1 cellular context compared by ENCODE assay signal in genomic region chr3:108110965-108111364, GRCh38.
TF ChIP-seq lines count a peak whose summit lies in the region.

No MANE protein-coding gene starts in this region.

TF ChIP-seq in K562, 482 proteins besides CTCF, POLR2A, EP300 and RAD21 (continued from another document):
- TF ChIP-seq RUNX1 (IDR thresholded peaks at IDR 0.05; ENCODE audit: low read depth) (no peak), NFE2L1 (tag; IDR thresholded peaks at IDR 0.05; ENCODE audit: borderline replicate concordance, low read depth) (no peak), ZBTB34 (CRISPR knock-in tag; IDR thresholded peaks at IDR 0.05) (no peak), CBFA2T3 (IDR thresholded peaks at IDR 0.05) (peak; percentile 65), MEF2A (IDR thresholded peaks at IDR 0.05; ENCODE audit: control insufficient read depth, low read depth, low read length) (no peak), SMARCA5 (IDR thresholded peaks at IDR 0.05) (no peak), MEIS2 (IDR thresholded peaks at IDR 0.05; ENCODE audit: partially characterized antibody) (no peak), SOX6 (IDR thresholded peaks at IDR 0.05) (0 out of 2 replicates have a peak, but pooled peaks have one; percentile 16), ZNF57 (CRISPR knock-in tag; IDR thresholded peaks at IDR 0.05) (no peak), SREBF2 (CRISPR knock-in tag; IDR thresholded peaks at IDR 0.05) (no peak), FOSL1 (tag; conservative IDR thresholded peaks at IDR 0.05) (peak; percentile 42), SMARCA4 (IDR thresholded peaks at IDR 0.05) (peak; percentile 39; the same call in 1 of the 2 replicates), L3MBTL2 (IDR thresholded peaks at IDR 0.05) (no peak), MTA2 (IDR thresholded peaks at IDR 0.05; ENCODE audit: low read depth) (peak; percentile 54), DDX20 (tag; IDR thresholded peaks at IDR 0.05; ENCODE audit: low read depth) (no peak), CBFA2T2 (conservative IDR thresholded peaks at IDR 0.05) (peak; percentile 40), HMBOX1 (IDR thresholded peaks at IDR 0.05) (peak; percentile 14; the same call in 1 of the 2 replicates), FOXJ3 (CRISPR knock-in tag; IDR thresholded peaks at IDR 0.05) (no peak), SMARCE1 (IDR thresholded peaks at IDR 0.05) (peak; percentile 57; the same call in 1 of the 2 replicates), BRCA1 (IDR thresholded peaks at IDR 0.05) (no peak), BRCA1 (CRISPR knock-in tag; IDR thresholded peaks at IDR 0.05) (no peak), FOXM1 (IDR thresholded peaks at IDR 0.05; ENCODE audit: low read depth) (peak; percentile 29; the same call in 1 of the 2 replicates), FOXM1 (CRISPR knock-in tag; IDR thresholded peaks at IDR 0.05; ENCODE audit: low read depth) (no peak), TCF3 (CRISPR knock-in tag; IDR thresholded peaks at IDR 0.05) (peak; percentile 64)
TF ChIP-seq in K562: peak in this region for 13.
